13 cellular contexts compared by ENCODE assay signal in the genomic region with DNA sequence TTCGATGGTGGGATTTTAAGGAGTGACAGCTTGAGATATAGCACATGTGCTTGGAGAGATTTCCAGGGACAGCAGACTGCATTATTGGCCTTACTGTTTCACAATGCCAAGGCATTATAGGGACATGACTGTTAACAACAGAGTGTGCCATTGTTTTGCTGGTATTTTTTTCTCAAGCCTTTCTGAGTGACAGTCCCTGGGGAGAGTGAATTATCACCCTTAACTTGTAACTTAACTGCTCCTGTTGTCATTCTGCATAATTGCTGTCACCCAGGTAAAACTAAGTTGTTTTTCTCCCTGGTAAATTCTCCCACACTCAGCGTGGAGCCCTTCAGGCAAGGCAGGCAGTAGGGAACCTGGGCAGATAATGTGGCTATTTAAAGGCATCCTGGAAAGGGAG.
DNase-seq lines count a peak whose midpoint lies in the region; ATAC-seq and TF ChIP-seq lines count a peak whose summit lies in the region.
"Had no signal": no experiment of that assay in that cellular context is flagged by ENCODE, and none has a peak within 500 bp of the region (broad histone marks: within the 10 kb centered on the region; RNA-seq: fewer than 3 reads in every experiment).

No MANE protein-coding gene starts in this region.

- peaks cover 5% of the 10 kb centered on the region for H3F3A ChIP-seq in smooth muscle cell (ENCODE audit: low read depth)

- no peaks in the 10 kb centered on the region for H3K79me2 ChIP-seq in smooth muscle cell (ENCODE audit: low read depth)

- WGBS in smooth muscle cell (ENCODE audit: low lambda C conversion rate), result 20% methylated on average over 2 of the region's 2 CpGs

- DNase-seq in NCI-H82 (lab: John Stamatoyannopoulos, UW) (peak; percentile 1), NCI-H82 treated with DMSO at 0.1 percent for 48 hours (lab: John Stamatoyannopoulos, UW; ENCODE audit: unreplicated experiment) (no peak), NT2/D1 (ENCODE audit: low read depth, low spot score) (peak; percentile 65), medulla oblongata (ENCODE audit: extremely low spot score) (peak; percentile 8), smooth muscle cell (lab: John Stamatoyannopoulos, UW; ENCODE audit: unreplicated experiment) (no peak), NOMO-1 treated with dmso at 0.1 percent for 144 hours (lab: John Stamatoyannopoulos, UW; ENCODE audit: unreplicated experiment) (no peak)
- DNase-seq: COR-L47, MV-4-11, NCI-H1436 treated with DMSO at 0.1 percent for 48 hours, NCI-H2081 had no signal

- H2AFZ ChIP-seq in smooth muscle cell (ENCODE audit: low read depth), result peak overlapping the region; percentile 26

- H3K36me3 ChIP-seq in NT2/D1 (ENCODE audit: insufficient read depth, insufficient read length, low read length), result no peaks in the 10 kb centered on the region
- H3K36me3 ChIP-seq in smooth muscle cell (ENCODE audit: low read depth), result no peaks in the 10 kb centered on the region

- TF ChIP-seq CTCF in smooth muscle cell (IDR thresholded peaks at IDR 0.05; ENCODE audit: borderline replicate concordance, insufficient read depth, poor library complexity, severe bottlenecking), result no peak

- H3K9me3 ChIP-seq in NT2/D1 (ENCODE audit: insufficient read depth, low read length) (peaks cover 5% of the 10 kb centered on the region; the same call in 1 of the 2 replicates), smooth muscle cell (replicated peaks; ENCODE audit: low read depth) (no peaks in the 10 kb centered on the region)
- H3K9me3 ChIP-seq: A549 had no signal

- H3K4me1 ChIP-seq in NT2/D1 (ENCODE audit: insufficient read depth, insufficient read length) (peaks cover 5% of the 10 kb centered on the region), smooth muscle cell (ENCODE audit: low read depth) (no peaks in the 10 kb centered on the region)
- H3K4me1 ChIP-seq: A549 had no signal

- H3K9ac ChIP-seq in NT2/D1 (ENCODE audit: insufficient read length, low read depth) (no peak overlapping the region), smooth muscle cell (ENCODE audit: low read depth) (no peak overlapping the region)

- H3K4me3 ChIP-seq in NT2/D1 (ENCODE audit: insufficient read length, low read depth) (no peak overlapping the region), smooth muscle cell (no peak overlapping the region)
- H3K4me3 ChIP-seq: A549 had no signal

- H3K27me3 ChIP-seq in NT2/D1 (ENCODE audit: insufficient read depth, insufficient read length) (no peaks in the 10 kb centered on the region), smooth muscle cell (ENCODE audit: low read depth) (no peaks in the 10 kb centered on the region)

- no peak for ATAC-seq in HG02938 (IDR thresholded peaks at IDR 0.05; ENCODE audit: unreplicated experiment)
- ATAC-seq: A549 had no signal

- H4K20me1 ChIP-seq in smooth muscle cell (ENCODE audit: low read depth), result no peaks in the 10 kb centered on the region

- H3K27ac ChIP-seq in smooth muscle cell (ENCODE audit: low read depth), result no peak overlapping the region
- H3K27ac ChIP-seq: A549, C4-2B had no signal

- peak overlapping the region; percentile 36 for H3K4me2 ChIP-seq in smooth muscle cell
- H3K4me2 ChIP-seq: A549 had no signal

Comparison
In these comparisons a context has a peak if more than half of its experiments do, and no peak if none do; other contexts are left out.
1. DNase-seq: peak in NCI-H82 (single experiment), NT2/D1 (single experiment) and medulla oblongata (single experiment); none in NCI-H82 treated with DMSO at 0.1 percent for 48 hours (single experiment), smooth muscle cell (single experiment) and NOMO-1 treated with dmso at 0.1 percent for 144 hours (single experiment).